13 cellular contexts compared by ENCODE assay signal in genomic region chr7:23925088-23925487, GRCh38.
A peak's percentile ranks its signal among the peaks of the same experiment; 100 is the strongest.
DNase-seq lines count a peak whose midpoint lies in the region; ATAC-seq and TF ChIP-seq lines count a peak whose summit lies in the region.
"Had no signal": no experiment of that assay in that cellular context is flagged by ENCODE, and none has a peak within 500 bp of the region (broad histone marks: within the 10 kb centered on the region; RNA-seq: fewer than 3 reads in every experiment).

No MANE protein-coding gene starts in this region.

- no peak overlapping the region for H3K27ac ChIP-seq in mammary epithelial cell (ENCODE audit: insufficient read depth, low read depth, low read length)

- no peak overlapping the region for H3K27ac Mint-ChIP-seq in natural killer cell
- H3K27ac Mint-ChIP-seq: B cell; CD4-positive, alpha-beta T cell had no signal

- H3K36me3 Mint-ChIP-seq in natural killer cell = no peaks in the 10 kb centered on the region

- 63% methylated on average over 5 of the region's 5 CpGs for WGBS in mammary epithelial cell (ENCODE audit: low coverage, missing lambda C conversion rate)

- CTCF ChIA-PET in mammary epithelial cell (lab: Charles Lee; ENCODE audit: low non-redundant PET) = no interaction called here

- dilution Hi-C loops in mammary epithelial cell (cut with HindIII; ENCODE audit: low sequenced_read_pairs) = no loop called here

- H3K4me2 ChIP-seq in mammary epithelial cell (ENCODE audit: insufficient read depth, low read depth, low read length) = no peak overlapping the region

- no peak overlapping the region for H3K4me3 ChIP-seq in mammary epithelial cell (replicated peaks in 1 of 3; ENCODE audit: insufficient read depth in 1 of 3, low read depth in 2 of 3, low read length in 3 of 3)
- H3K4me3 ChIP-seq: GM12878, HAP-1 had no signal

- no peaks in the 10 kb centered on the region for H3K79me2 ChIP-seq in mammary epithelial cell (ENCODE audit: insufficient read depth, low read length)

- BruUV-seq in mammary epithelial cell (replicated peaks; lab: Mats Ljungman, UMichigan) = no TSS peak

- peak; percentile 26 for DNase-seq in NCI-H1105 (lab: John Stamatoyannopoulos, UW)
- DNase-seq in NCI-H748 (lab: John Stamatoyannopoulos, UW; ENCODE audit: unreplicated experiment) = peak; percentile 89
- no peak for DNase-seq in GOT3 (lab: John Stamatoyannopoulos, UW)
- no peak for DNase-seq in activated effector memory CD4-positive, alpha-beta T cell treated with Interleukin-2 at 50 U/mL for 16 hours
- no peak for DNase-seq in mammary epithelial cell
- DNase-seq in natural killer cell = no peak
- DNase-seq: C1 segment of cervical spinal cord; CD4-positive, alpha-beta T cell; DMS79 had no signal

- no peak; the same call in 2 of the 3 replicates for ATAC-seq in SK-N-SH treated with all-trans-retinoic acid at 6 μM for 48 hours
- no peak for ATAC-seq in natural killer cell
- ATAC-seq: GM12878 had no signal

- no peak overlapping the region for H3K9ac ChIP-seq in mammary epithelial cell (ENCODE audit: insufficient read depth, low read length)

- H3K4me1 ChIP-seq in mammary epithelial cell (ENCODE audit: insufficient read depth, low read length) = no peaks in the 10 kb centered on the region
- H3K4me1 ChIP-seq: HAP-1 had no signal

- H3K4me1 Mint-ChIP-seq in natural killer cell = no peaks in the 10 kb centered on the region
- H3K4me1 Mint-ChIP-seq: B cell had no signal

- H2AFZ ChIP-seq in mammary epithelial cell (ENCODE audit: low read depth, low read length) = no peak overlapping the region

- no peaks in the 10 kb centered on the region for H3K9me3 ChIP-seq in mammary epithelial cell (replicated peaks; ENCODE audit: insufficient read depth, low read length)
- H3K9me3 ChIP-seq: HAP-1 had no signal

- TF ChIP-seq CTCF in mammary epithelial cell (conservative IDR thresholded peaks at IDR 0.05 in 1 of 2, IDR thresholded peaks at IDR 0.05 in 1 of 2; ENCODE audit: extremely low read depth in 1 of 2, insufficient read depth in 1 of 2, low read depth in 1 of 2, low read length in 2 of 2) (no peak), natural killer cell (IDR thresholded peaks at IDR 0.05) (no peak)

- in situ Hi-C loops in mammary epithelial cell (cut with MboI; ENCODE audit: low sequenced_read_pairs in 2 of 2) = no loop called here

- intact Hi-C loops in mammary epithelial cell (cut with micrococcal nuclease) (no loop called here), natural killer cell (cut with micrococcal nuclease) (no loop called here)

- H3K27me3 ChIP-seq in mammary epithelial cell (ENCODE audit: insufficient read depth, low read length) = peaks cover 2% of the 10 kb centered on the region

- peaks cover 7 to 10% of the 10 kb centered on the region in 2 donors for H3K27me3 Mint-ChIP-seq in natural killer cell (ENCODE audit: low read depth in 2 of 2)

- H3K36me3 ChIP-seq in mammary epithelial cell (ENCODE audit: insufficient read depth, low read length) = no peaks in the 10 kb centered on the region
- H3K36me3 ChIP-seq: HAP-1 had no signal

- no peaks in the 10 kb centered on the region for H3K9me3 Mint-ChIP-seq in natural killer cell
- H3K9me3 Mint-ChIP-seq: CD4-positive, alpha-beta T cell had no signal

- H3K4me3 Mint-ChIP-seq in natural killer cell = no peak overlapping the region
- H3K4me3 Mint-ChIP-seq: B cell; CD4-positive, alpha-beta T cell had no signal

- no peaks in the 10 kb centered on the region for H4K20me1 ChIP-seq in mammary epithelial cell (ENCODE audit: insufficient read depth, low read length)

TF ChIP-seq in SK-N-SH treated with all-trans-retinoic acid at 6 μM for 48 hours, 23 proteins besides CTCF, POLR2A, EP300 and RAD21:
- TF ChIP-seq ZNF8 (CRISPR knock-in tag; IDR thresholded peaks at IDR 0.05) (peak; percentile 2; the same call in 1 of the 2 replicates), TOX (CRISPR knock-in tag; IDR thresholded peaks at IDR 0.05; ENCODE audit: borderline replicate concordance) (no peak), PATZ1 (CRISPR knock-in tag; IDR thresholded peaks at IDR 0.05; ENCODE audit: borderline replicate concordance) (no peak), ZFP3 (CRISPR knock-in tag; IDR thresholded peaks at IDR 0.05) (no peak), PPARA (CRISPR knock-in tag; IDR thresholded peaks at IDR 0.05; ENCODE audit: borderline replicate concordance) (no peak)

Comparison
In these comparisons a context has a peak if more than half of its experiments do, and no peak if none do; other contexts are left out.
1. DNase-seq: peak in NCI-H1105 (single experiment) and NCI-H748 (single experiment); none in GOT3 (single experiment), activated effector memory CD4-positive, alpha-beta T cell treated with Interleukin-2 at 50 U/mL for 16 hours (single experiment), mammary epithelial cell (single experiment) and natural killer cell (single experiment).